In genomic region chr19:37654118-37654517, GRCh38 we compare ENCODE assay signal across 9 cellular contexts. TPM values are rescaled to one million over a fixed set of nuclear protein-coding genes. Genes with fewer than 3 reads are reported as not detected.
DNase-seq lines count a peak whose midpoint lies in the region; ATAC-seq, FAIRE-seq and TF ChIP-seq lines count a peak whose summit lies in the region.
"Had no signal": no experiment of that assay in that cellular context is flagged by ENCODE, and none has a peak within 500 bp of the region (broad histone marks: within the 10 kb centered on the region; RNA-seq: fewer than 3 reads in every experiment).

No MANE protein-coding gene starts in this region.

- FAIRE-seq in small intestine (lab: Jason Lieb, UNC): no peak
- FAIRE-seq: endometrium had no signal

- H3K9me3 ChIP-seq in heart left ventricle (peaks cover 0 to 8% (median 0%) of the 10 kb centered on the region in 12 donors), liver (ENCODE audit: control insufficient read depth in 4 of 4, low read length in 3 of 4) (peaks cover 2 to 12% (median 8%) of the 10 kb centered on the region in 4 donors), uterus (no peaks in the 10 kb centered on the region), small intestine (ENCODE audit: control insufficient read depth, low read depth) (no peaks in the 10 kb centered on the region)

- ATAC-seq in heart left ventricle (no peak), Right ventricle myocardium superior (ENCODE audit: poor library complexity) (no peak), GM19397 (IDR thresholded peaks at IDR 0.05; ENCODE audit: unreplicated experiment) (no peak)
- ATAC-seq in activated naive CD8-positive, alpha-beta T cell treated with anti-CD3 and anti-CD28 coated beads, Interleukin-2, amount 50 U/mL, for 24 hours: no peak

- H3K27ac ChIP-seq in heart left ventricle: peak overlapping the region in 10 of 12 donors; percentile 84 to 94 (median 91)
- no peak overlapping the region for H3K27ac ChIP-seq in liver (ENCODE audit: low read depth in 1 of 2, low read length in 2 of 2)
- peak overlapping the region; percentile 89 to 91 for H3K27ac ChIP-seq in uterus
- peak overlapping the region in 1 of 2 donors; percentile 95 for H3K27ac ChIP-seq in small intestine (ENCODE audit: low read depth in 1 of 2, low read length in 1 of 2)

- H3K9me3 Mint-ChIP-seq in activated naive CD8-positive, alpha-beta T cell treated with anti-CD3 and anti-CD28 coated beads, Interleukin-2, amount 50 U/mL, for 24 hours: peaks cover 28% of the 10 kb centered on the region

- DNase-seq in heart left ventricle: no peak
- no peak for DNase-seq in Right ventricle myocardium superior
- no peak for DNase-seq in activated naive CD8-positive, alpha-beta T cell treated with anti-CD3 and anti-CD28 coated beads, Interleukin-2, amount 50 U/mL, for 24 hours
- no peak for DNase-seq in uterus
- no peak for DNase-seq in GDM1 (lab: John Stamatoyannopoulos, UW)
- no peak for DNase-seq in small intestine

- intact Hi-C loops in heart left ventricle (cut with DNase I) (loop anchor here in 3 of 10 donors (2.0 to 10.0 kb wide), 7 partner anchors 39 to 187 kb away; partner anchors contain the start of genes ZNF607 (in 3 of the 3), ZNF540 (in 1 of the 3), ZNF569 (in 1 of the 3) and ZNF570 (in 1 of the 3)), Right ventricle myocardium superior (cut with DNase I) (no loop called here), uterus (cut with DNase I; ENCODE audit: low total_unique reads) (no loop called here)

- H3K36me3 ChIP-seq in heart left ventricle: peaks cover 0 to 3% (median 0%) of the 10 kb centered on the region in 9 donors
- no peaks in the 10 kb centered on the region for H3K36me3 ChIP-seq in liver (ENCODE audit: control insufficient read depth in 4 of 4, insufficient read depth in 3 of 4, low read depth in 1 of 4, low read length in 3 of 4)
- H3K36me3 ChIP-seq in uterus: no peaks in the 10 kb centered on the region
- H3K36me3 ChIP-seq in small intestine (ENCODE audit: control insufficient read depth in 2 of 2, insufficient read depth in 2 of 2, low read length in 2 of 2): no peaks in the 10 kb centered on the region

- TF ChIP-seq CTCF in heart left ventricle (IDR thresholded peaks at IDR 0.05) (no peak), liver (IDR thresholded peaks at IDR 0.05; ENCODE audit: low read depth, low read length, missing input control) (no peak), uterus (IDR thresholded peaks at IDR 0.05) (no peak)

- H3K4me3 Mint-ChIP-seq in activated naive CD8-positive, alpha-beta T cell treated with anti-CD3 and anti-CD28 coated beads, Interleukin-2, amount 50 U/mL, for 24 hours: peak overlapping the region; percentile 83

- H3K4me3 ChIP-seq in heart left ventricle (peak overlapping the region in 11 of 12 donors; percentile 67 to 90 (median 80)), liver (ENCODE audit: low read depth in 1 of 3, low read length in 3 of 3) (peak overlapping the region in 2 of 3 donors; percentile 53 to 73), uterus (peak overlapping the region; percentile 65 to 89), small intestine (ENCODE audit: low read depth in 1 of 2, low read length in 2 of 2) (peak overlapping the region in 1 of 2 donors; percentile 53)

- peaks cover 35% of the 10 kb centered on the region for H3K4me1 Mint-ChIP-seq in activated naive CD8-positive, alpha-beta T cell treated with anti-CD3 and anti-CD28 coated beads, Interleukin-2, amount 50 U/mL, for 24 hours

- H3K9ac ChIP-seq in liver (ENCODE audit: low read depth in 1 of 2, low read length in 2 of 2): peak overlapping the region in 1 of 2 donors; percentile 52

- no peak for TF ChIP-seq RAD21 in liver (IDR thresholded peaks at IDR 0.05)

- peak overlapping the region; percentile 94 for H3K27ac Mint-ChIP-seq in activated naive CD8-positive, alpha-beta T cell treated with anti-CD3 and anti-CD28 coated beads, Interleukin-2, amount 50 U/mL, for 24 hours

- TF ChIP-seq POLR2A in heart left ventricle (IDR thresholded peaks at IDR 0.05) (no peak), uterus (IDR thresholded peaks at IDR 0.05) (no peak)

- H3K4me1 ChIP-seq in heart left ventricle (peaks cover 5 to 27% (median 14%) of the 10 kb centered on the region in 12 donors), liver (ENCODE audit: control insufficient read depth in 4 of 4, insufficient read depth in 4 of 4, low read length in 3 of 4) (peaks cover 3 to 11% (median 5%) of the 10 kb centered on the region in 4 donors), uterus (no peaks in the 10 kb centered on the region), small intestine (ENCODE audit: control insufficient read depth in 2 of 2, insufficient read depth in 1 of 2, low read depth in 1 of 2, low read length in 1 of 2) (peaks cover 0 to 3% of the 10 kb centered on the region in 2 donors)

- 0 to 6% (median 3%) methylated on average over 5 of the region's 5 CpGs for WGBS in heart left ventricle, 4 donors
- 28% methylated on average over 5 of the region's 5 CpGs for WGBS in liver
- 2 to 7% (median 4%) methylated on average over 5 of the region's 5 CpGs for WGBS in small intestine, 3 donors

- no peaks in the 10 kb centered on the region for H3K27me3 Mint-ChIP-seq in activated naive CD8-positive, alpha-beta T cell treated with anti-CD3 and anti-CD28 coated beads, Interleukin-2, amount 50 U/mL, for 24 hours

- H3K27me3 ChIP-seq in heart left ventricle (no peaks in the 10 kb centered on the region), liver (ENCODE audit: control insufficient read depth in 4 of 4, insufficient read depth in 4 of 4, low read length in 3 of 4) (no peaks in the 10 kb centered on the region), uterus (no peaks in the 10 kb centered on the region), small intestine (ENCODE audit: control insufficient read depth in 2 of 2, insufficient read depth in 2 of 2, low read length in 2 of 2) (no peaks in the 10 kb centered on the region)

- peaks cover 35% of the 10 kb centered on the region for H3K36me3 Mint-ChIP-seq in activated naive CD8-positive, alpha-beta T cell treated with anti-CD3 and anti-CD28 coated beads, Interleukin-2, amount 50 U/mL, for 24 hours (ENCODE audit: low read depth)

TF ChIP-seq in liver, 16 proteins besides CTCF, POLR2A, EP300 and RAD21 (continues in another document):
- TF ChIP-seq TAF1 (conservative IDR thresholded peaks at IDR 0.05): no peak
- TF ChIP-seq HNF4A (conservative IDR thresholded peaks at IDR 0.05): no peak
- no peak for TF ChIP-seq SP1 (IDR thresholded peaks at IDR 0.05)
- no peak for TF ChIP-seq HNF4G (IDR thresholded peaks at IDR 0.05)
- TF ChIP-seq MAX (IDR thresholded peaks at IDR 0.05): no peak
- no peak for TF ChIP-seq FOXA1 (IDR thresholded peaks at IDR 0.05)
- no peak for TF ChIP-seq REST (IDR thresholded peaks at IDR 0.05)
- no peak for TF ChIP-seq ATF3 (IDR thresholded peaks at IDR 0.05)

RNA-seq across cellular contexts. Expression of gene ZFP30, which starts 1.1 kb away (rescaled TPM):
- total RNA-seq in heart left ventricle (10 to 100 TPM in 1 of 9 donors, 1 to 10 TPM in 8; 3.8 to 12.5 (median 7.5) TPM), Right ventricle myocardium superior (5.8 TPM), liver (1 to 10 TPM; 5.6 to 5.8 TPM), uterus (10 to 100 TPM in 3 of 4 donors, 1 to 10 TPM in 1; 5.3 to 72.0 (median 25.5) TPM)
- polyA plus RNA-seq in heart left ventricle (1 to 10 TPM; 3.4 to 3.6 TPM), liver (1 to 10 TPM in 1 of 2 donors, under 1 TPM in 1; 0.74 to 1.3 TPM), small intestine (1 to 10 TPM in 1 of 3 donors, under 1 TPM in 2; 0.27 to 4.4 (median 0.45) TPM)

RNA-seq across cellular contexts. Expression of gene ZNF540, which starts 59.4 kb away (rescaled TPM):
- total RNA-seq in heart left ventricle (1 to 10 TPM; 1.4 to 8.2 (median 5.0) TPM), Right ventricle myocardium superior (7.9 TPM), liver (1 to 10 TPM in 1 of 2 donors, under 1 TPM in 1; 0.33 to 1.3 TPM), uterus (10 to 100 TPM in 1 of 4 donors, 1 to 10 TPM in 2, under 1 TPM in 1; 0.51 to 13.0 (median 3.5) TPM)
- polyA plus RNA-seq in heart left ventricle (1 to 10 TPM; 3.8 to 5.0 TPM), liver (1 to 10 TPM in 1 of 2 donors, under 1 TPM in 1; 0.50 to 2.0 TPM), small intestine (1 to 10 TPM; 1.1 to 1.8 (median 1.6) TPM)

RNA-seq across cellular contexts. Expression of gene ZNF571, which starts 59.5 kb away (rescaled TPM):
- total RNA-seq in heart left ventricle: 1 to 10 TPM; 2.1 to 3.3 (median 2.7) TPM
- 1 to 10 TPM; 1.3 to 1.8 TPM for polyA plus RNA-seq in heart left ventricle
- 2.4 TPM for total RNA-seq in Right ventricle myocardium superior
- total RNA-seq in liver: 1 to 10 TPM; 1.6 to 1.8 TPM
- polyA plus RNA-seq in liver: under 1 TPM; 0.63 to 0.85 TPM
- total RNA-seq in uterus: 10 to 100 TPM in 2 of 4 donors, 1 to 10 TPM in 2; 7.2 to 16.4 (median 11.4) TPM
- polyA plus RNA-seq in small intestine: 1 to 10 TPM in 2 of 3 donors, under 1 TPM in 1; 0.89 to 1.6 (median 1.4) TPM

Comparison
In these comparisons a context has a peak if more than half of its experiments do, and no peak if none do; other contexts are left out.
1. H3K27ac ChIP-seq: peak in heart left ventricle (10 of 12) and uterus (2 of 2); none in liver (0 of 2).